34 cellular contexts compared by ENCODE assay signal in genomic region chr18:39531659-39532058, GRCh38.
"Had no signal": no experiment of that assay in that cellular context is flagged by ENCODE, and none has a peak within 500 bp of the region (broad histone marks: within the 10 kb centered on the region; RNA-seq: fewer than 3 reads in every experiment).

No MANE protein-coding gene starts in this region.

- H3K4me3 ChIP-seq: MG63 had no signal

- H3K36me3 ChIP-seq: MG63 had no signal

- H3K27me3 ChIP-seq: MG63 had no signal

- H3K9me3 ChIP-seq: MG63 had no signal

- DNase-seq: Karpas-422, Kasumi-1, MG63, MM.1S, MV-4-11, NCI-H1048, NCI-H1092, NCI-H1092 treated with DMSO at 0.1 percent for 48 hours, NCI-H1105, NCI-H1105 treated with DMSO at 0.1 percent for 48 hours, NCI-H1417, NCI-H1417 treated with DMSO at 0.1 percent for 48 hours, NCI-H1436, NCI-H1436 treated with DMSO at 0.1 percent for 48 hours, NCI-H146, NCI-H1694, NCI-H1694 treated with DMSO at 0.1 percent for 48 hours, NCI-H187, NCI-H187 treated with DMSO at 0.1 percent for 48 hours, NCI-H1930, NCI-H2029, NCI-H2029 treated with DMSO at 0.1 percent for 48 hours, NCI-H2081, NCI-H2081 treated with DMSO at 0.1 percent for 48 hours, NCI-H2107, NCI-H2171, NCI-H2171 treated with DMSO at 0.1 percent for 48 hours, NCI-H2227 treated with DMSO at 0.1 percent for 48 hours, NCI-H226, NCI-H345, NCI-H446, NCI-H446 treated with DMSO at 0.1 percent for 48 hours, NCI-H510A, NCI-H510A treated with DMSO at 0.1 percent for 48 hours had no signal
